Comparison of ENCODE assay signal across 28 cellular contexts in the genomic region with DNA sequence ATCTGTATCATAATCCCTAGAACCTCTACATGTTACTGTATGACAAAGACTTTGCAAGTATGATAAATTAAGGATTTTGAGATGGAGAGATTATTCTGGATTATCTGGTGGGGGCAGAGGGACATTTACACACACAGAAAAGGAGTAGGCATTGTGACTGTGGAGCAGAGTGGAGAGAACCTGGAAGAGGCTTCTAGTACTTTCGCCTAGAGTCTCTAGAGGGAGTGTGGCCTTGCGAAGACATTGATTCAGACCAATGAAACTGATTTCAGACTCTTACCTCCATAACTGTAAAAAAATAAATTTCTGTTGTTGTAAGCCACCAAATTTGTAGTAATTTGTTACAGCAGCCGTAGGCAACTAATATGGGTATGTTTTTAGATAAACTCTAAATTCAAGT. TPM values are rescaled to one million over a fixed set of nuclear protein-coding genes. Genes with fewer than 3 reads are reported as not detected.
DNase-seq lines count a peak whose midpoint lies in the region; ATAC-seq, FAIRE-seq and TF ChIP-seq lines count a peak whose summit lies in the region.
"Had no signal": no experiment of that assay in that cellular context is flagged by ENCODE, and none has a peak within 500 bp of the region (broad histone marks: within the 10 kb centered on the region; RNA-seq: fewer than 3 reads in every experiment).

No MANE protein-coding gene starts in this region.

- POLR2A ChIA-PET in GM12878 (lab: Charles Lee) = no interaction called here

- H3K36me3 ChIP-seq in BE2C (peaks cover 6% of the 10 kb centered on the region; the same call in 1 of the 2 replicates), GM12878 (ENCODE audit: control insufficient read depth in 2 of 2, insufficient read depth in 2 of 2, low read length in 1 of 2) (no peaks in the 10 kb centered on the region; a peak in 1 of 4 replicates)

- no peaks in the 10 kb centered on the region for H3K27me3 ChIP-seq in BE2C
- no peaks in the 10 kb centered on the region for H3K27me3 ChIP-seq in H9 (ENCODE audit: insufficient read depth, low read length)
- H3K27me3 ChIP-seq in GM12878 (replicated peaks in 1 of 2; ENCODE audit: control insufficient read depth in 2 of 2, insufficient read depth in 2 of 2, low read length in 1 of 2) = no peaks in the 10 kb centered on the region

- H3K27me3 Mint-ChIP-seq in H9 (ENCODE audit: low read depth) = no peaks in the 10 kb centered on the region
- H3K27me3 Mint-ChIP-seq: T-cell had no signal

- H3K79me2 ChIP-seq in H9 (ENCODE audit: insufficient read depth, low read length) (no peaks in the 10 kb centered on the region), GM12878 (ENCODE audit: control insufficient read depth, insufficient read depth, low read length) (no peaks in the 10 kb centered on the region; the same call in 1 of the 2 replicates)

- H2BK20ac ChIP-seq in H9 (ENCODE audit: low read depth, low read length, poor library complexity, severe bottlenecking) = no peak overlapping the region

- no peak for TF ChIP-seq EP300 in GM12878 (IDR thresholded peaks at IDR 0.05; ENCODE audit: borderline replicate concordance in 1 of 2, control insufficient read depth in 1 of 2, low read depth in 2 of 2, low read length in 2 of 2)

- H4K5ac ChIP-seq in H9 (ENCODE audit: insufficient read length, low read depth, low read length) = no peak overlapping the region

- 0 out of 2 replicates have a peak, but pooled peaks cover 4% of the 10 kb centered on the region for H3K4me1 ChIP-seq in BE2C
- no peaks in the 10 kb centered on the region for H3K4me1 ChIP-seq in H9 (ENCODE audit: insufficient read depth, low read length)
- no peaks in the 10 kb centered on the region for H3K4me1 ChIP-seq in GM12878 (ENCODE audit: control insufficient read depth, insufficient read depth, low read length)
- H3K4me1 ChIP-seq: A549, Caco-2 had no signal

- H2BK12ac ChIP-seq in H9 (ENCODE audit: insufficient read length, low read depth, low read length) = no peak overlapping the region

- peaks cover 22 to 30% of the 10 kb centered on the region in 2 experiments for H3K4me1 Mint-ChIP-seq in H9

- WGBS in H9 (ENCODE audit: extremely low coverage, insufficient read length, low lambda C conversion rate) = no CpG with 5 or more reads among the region's 3 CpGs
- whole genome bisulfite sequencing in GM12878 (ENCODE audit: insufficient coverage, insufficient replicate concordance, low lambda C conversion rate, missing lambda C conversion rate) = 98% methylated on average over 3 of the region's 3 CpGs

- no peak overlapping the region for H3K23ac ChIP-seq in H9 (ENCODE audit: insufficient read length, low read depth, low read length)

- no peak for FAIRE-seq in GM12878 (lab: Jason Lieb, UNC)
- FAIRE-seq: A549 had no signal

- H2AFZ ChIP-seq in H9 (ENCODE audit: low read length) = no peak overlapping the region
- no peak overlapping the region for H2AFZ ChIP-seq in GM12878 (ENCODE audit: control insufficient read depth, low read depth, low read length)

- H3K9ac ChIP-seq in H9 (ENCODE audit: extremely low read depth, insufficient read length, low read length) (no peak overlapping the region), GM12878 (ENCODE audit: control insufficient read depth, insufficient read depth, low read length) (no peak overlapping the region)

- no peak for TF ChIP-seq RAD21 in GM12878 (IDR thresholded peaks at IDR 0.05; ENCODE audit: insufficient read depth, low read depth, low read length)

- no peak for TF ChIP-seq POLR2A in GM12878 (IDR thresholded peaks at IDR 0.05; ENCODE audit: low read depth, low read length)

- 0 out of 7 replicates have a peak overlapping the region, but pooled peaks of 1 of the 3 experiments have one; percentile 9 for H3K27ac Mint-ChIP-seq in H9
- H3K27ac Mint-ChIP-seq: CD8-positive, alpha-beta T cell; T-cell had no signal

- no peak overlapping the region for H2BK120ac ChIP-seq in H9 (ENCODE audit: low read depth, low read length, poor library complexity, severe bottlenecking)

- no TSS peak for BruUV-seq in GM12878 (replicated peaks; lab: Mats Ljungman, UMichigan)

- H3K4me3 Mint-ChIP-seq in H9 = no peak overlapping the region
- H3K4me3 Mint-ChIP-seq: CD8-positive, alpha-beta T cell; T-cell had no signal

- H2AK5ac ChIP-seq in H9 (ENCODE audit: insufficient read length, low read length) = no peak overlapping the region

- H4K91ac ChIP-seq in H9 (ENCODE audit: insufficient read length, low read depth, low read length) = no peak overlapping the region

- no peaks in the 10 kb centered on the region for H3K9me3 Mint-ChIP-seq in H9
- H3K9me3 Mint-ChIP-seq: CD8-positive, alpha-beta T cell; T-cell had no signal

- no peak overlapping the region for H3K4me2 ChIP-seq in H9 (ENCODE audit: insufficient read depth, insufficient read length, low read length)
- H3K4me2 ChIP-seq in GM12878 (ENCODE audit: control insufficient read depth, insufficient read depth) = no peak overlapping the region
- H3K4me2 ChIP-seq: A549 had no signal

- intact Hi-C loops in GM12878 (cut with micrococcal nuclease; ENCODE audit: unreplicated experiment) = no loop called here

- H3K36me3 Mint-ChIP-seq in H9 (ENCODE audit: insufficient read depth in 1 of 3, low read depth in 3 of 3) = peaks cover 0 to 12% (median 5%) of the 10 kb centered on the region in 3 experiments; a peak in 5 of 7 replicates

- DNase-seq in BE2C (no peak), H9 (no peak), GM12878 (ENCODE audit: low read depth, low spot score) (no peak), epithelial cell of proximal tubule (ENCODE audit: low read depth) (no peak), GM13976 (ENCODE audit: low spot score) (no peak), DMS53 treated with DMSO at 0.1 percent for 48 hours (lab: John Stamatoyannopoulos, UW; ENCODE audit: unreplicated experiment) (no peak), iPS-NIHi7 (ENCODE audit: extremely low spot score) (no peak)
- DNase-seq: Caco-2; CD8-positive, alpha-beta T cell; DMS 273 treated with DMSO at 0.1 percent for 48 hours; DMS79 treated with DMSO at 0.1 percent for 48 hours; GF-D8; GOT3; HCEC 1CT; Kasumi-1; NCI-H1105; NCI-H1436 treated with DMSO at 0.1 percent for 48 hours; NCI-H187 treated with DMSO at 0.1 percent for 48 hours; NCI-H2171 treated with DMSO at 0.1 percent for 48 hours; NCI-H345; NCI-H524; NCI-H774; SHP77; T-cell had no signal

- in situ Hi-C loops in GM12878 (cut with MboI) = no loop called here
- in situ Hi-C loops in GM13976 (cut with MboI; ENCODE audit: low sequenced_read_pairs, unreplicated experiment) = no loop called here

- CTCF ChIA-PET in GM12878 (lab: Yijun Ruan, JAX) = interaction anchor here (1.6 kb wide), 1 partner anchor 53 kb away, joined by 4 read pairs; no protein-coding TSS in a partner anchor

- no peaks in the 10 kb centered on the region for H3K23me2 ChIP-seq in H9 (ENCODE audit: insufficient read length, low read depth, low read length, poor library complexity, severe bottlenecking)

- no peaks in the 10 kb centered on the region for H4K20me1 ChIP-seq in H9 (ENCODE audit: control insufficient read depth, insufficient read depth, insufficient read length)
- no peaks in the 10 kb centered on the region for H4K20me1 ChIP-seq in GM12878 (ENCODE audit: control insufficient read depth, insufficient read depth)

- no peak overlapping the region for H3K4ac ChIP-seq in H9 (ENCODE audit: low read depth, low read length)

- no peak overlapping the region for H3K56ac ChIP-seq in H9 (ENCODE audit: insufficient read length, low read depth, low read length)

- H3T11ph ChIP-seq in H9 (ENCODE audit: low read length) = no peak overlapping the region

- ATAC-seq in GM12878 (0 out of 3 replicates have a peak, but pooled peaks have one; percentile 25), GM18867 (IDR thresholded peaks at IDR 0.05; ENCODE audit: unreplicated experiment) (no peak)
- ATAC-seq: CD8-positive, alpha-beta T cell; T-cell had no signal

- peak; percentile 5; the same call in 1 of the 2 replicates for TF ChIP-seq CTCF in BE2C (IDR thresholded peaks at IDR 0.05; ENCODE audit: low read depth, low read length)
- peak; percentile 46; the same call in 2 of the 3 replicates for TF ChIP-seq CTCF in H9 (conservative IDR thresholded peaks at IDR 0.05)
- TF ChIP-seq CTCF in GM12878 (IDR thresholded peaks at IDR 0.05 in 2 of 3, conservative IDR thresholded peaks at IDR 0.05 in 1 of 3; ENCODE audit: control insufficient read depth in 2 of 3, extremely low read depth in 1 of 3, insufficient read depth in 1 of 3, low read depth in 3 of 3, low read length in 3 of 3) = no peak
- TF ChIP-seq CTCF in epithelial cell of proximal tubule (conservative IDR thresholded peaks at IDR 0.05; ENCODE audit: low read depth, low read length) = peak; percentile 3
- TF ChIP-seq CTCF in GM13976 (IDR thresholded peaks at IDR 0.05; ENCODE audit: borderline replicate concordance, control extremely low read depth, extremely low read depth, insufficient read depth, missing control alignments) = no peak

- H2BK5ac ChIP-seq in H9 (ENCODE audit: insufficient read length, low read length) = no peak overlapping the region

- H3K27ac ChIP-seq in H9 (ENCODE audit: insufficient read length, low read depth, low read length) (no peak overlapping the region), GM12878 (ENCODE audit: control insufficient read depth, insufficient read depth) (no peak overlapping the region)
- H3K27ac ChIP-seq: A549, C4-2B, RWPE1 had no signal

- H3K9me3 ChIP-seq in BE2C = no peaks in the 10 kb centered on the region
- no peaks in the 10 kb centered on the region for H3K9me3 ChIP-seq in H9 (ENCODE audit: control insufficient read depth, low read depth, low read length)
- no peaks in the 10 kb centered on the region for H3K9me3 ChIP-seq in GM12878 (replicated peaks; ENCODE audit: control insufficient read depth, insufficient read depth, low read length)
- H3K9me3 ChIP-seq: A549, Caco-2 had no signal

- no peak overlapping the region for H3K18ac ChIP-seq in H9 (ENCODE audit: insufficient read length, low read depth, low read length)

- no peak overlapping the region for H3K14ac ChIP-seq in H9 (ENCODE audit: insufficient read depth, low read length)

- no peak overlapping the region for H3K4me3 ChIP-seq in BE2C (ENCODE audit: low read depth, low read length)
- H3K4me3 ChIP-seq in GM12878 = no peak overlapping the region
- H3K4me3 ChIP-seq in epithelial cell of proximal tubule (ENCODE audit: low read depth, low read length) = no peak overlapping the region
- H3K4me3 ChIP-seq: A549 had no signal

- SMC1A ChIA-PET in GM12878 (lab: Charles Lee; ENCODE audit: uncharacterized antibody, unreplicated experiment) = interaction anchor here (1.0 to 1.2 kb wide), 2 partner anchors 8 to 130 kb away, joined by 3 to 4 read pairs; no protein-coding TSS in a partner anchor

- RAD21 ChIA-PET in GM12878 (lab: Charles Lee; ENCODE audit: unreplicated experiment) = no interaction called here

- no peak overlapping the region for H2BK15ac ChIP-seq in H9 (ENCODE audit: low read depth, low read length)

- H3K79me1 ChIP-seq in H9 (ENCODE audit: insufficient read depth, low read depth, low read length, poor library complexity, severe bottlenecking) = no peaks in the 10 kb centered on the region

- no peak overlapping the region for H4K8ac ChIP-seq in H9 (replicated peaks; ENCODE audit: insufficient read length, low read depth, low read length)

RNA-seq across cellular contexts. Expression of a gene that starts 45.9 kb away (rescaled TPM):
- polyA plus RNA-seq in BE2C (2012; ENCODE audit: insufficient read depth, insufficient read length, low read depth) = 19.1 TPM
- total RNA-seq in H9 (2021) = 45.6 and 48.3 TPM in 2 replicates
- total RNA-seq in GM12878 (2013; cell fraction: nucleolus; rRNA removed) = 40.9 and 47.6 TPM in 2 replicates
- total RNA-seq in GM12878 (2014; rRNA removed) = 20.2 and 20.3 TPM in 2 replicates
- 22.4 and 22.9 TPM in 2 replicates for total RNA-seq in GM12878 (2014; rRNA removed; fragmentation: Illumina TruSeq; extraction: Trizol)
- total RNA-seq in GM12878 (2021) = 24.1 and 27.5 TPM in 2 replicates
- polyA plus RNA-seq in GM12878 (2011; ENCODE audit: low read depth) = 5.7 TPM
- polyA plus RNA-seq in GM12878 (2011; rRNA removed) = 14.4 and 26.1 TPM in 2 replicates
- polyA plus RNA-seq in GM12878 (2011; cell fraction: cytosol; rRNA removed) = 5.5 and 5.7 TPM in 2 replicates
- polyA plus RNA-seq in GM12878 (2011; cell fraction: nucleus; rRNA removed) = 8.2 and 8.8 TPM in 2 replicates
- 9.3 and 12.8 TPM in 2 replicates for polyA plus RNA-seq in GM12878 (2012)
- 19.5 and 26.6 TPM in 2 replicates for polyA plus RNA-seq in GM12878 (2014; fragmentation: Illumina TruSeq; extraction: Trizol)
- 1 to 10 TPM; 7.4 to 7.8 TPM for polyA plus RNA-seq in GM12878 (2014; fragmentation: Nextera tagmentation; extraction: Ambion mirVana)
- 10.6 and 16.3 TPM in 2 replicates for polyA plus RNA-seq in GM12878 (2014; rRNA removed)
- 10 to 100 TPM; 16.2 to 20.5 TPM for polyA plus RNA-seq in GM12878 (2016; fragmentation: Nextera tagmentation; extraction: Ambion mirVana)
- polyA minus RNA-seq in GM12878 (2011; rRNA and poly(A)+ RNA removed) = 16.2 and 38.3 TPM in 2 replicates
- polyA minus RNA-seq in GM12878 (2011; cell fraction: cytosol; rRNA and poly(A)+ RNA removed) = 14.7 TPM in 2 replicates
- polyA minus RNA-seq in GM12878 (2011; cell fraction: nucleus; rRNA and poly(A)+ RNA removed) = 16.1 and 31.4 TPM in 2 replicates
- total RNA-seq in epithelial cell of proximal tubule = 25.5 and 29.8 TPM in 2 replicates

Comparison
In these comparisons a context has a peak if more than half of its experiments do, and no peak if none do; other contexts are left out.
1. CTCF ChIP-seq: peak in BE2C (single experiment), H9 (single experiment) and epithelial cell of proximal tubule (single experiment); none in GM12878 (0 of 3) and GM13976 (single experiment).